In the genomic region with DNA sequence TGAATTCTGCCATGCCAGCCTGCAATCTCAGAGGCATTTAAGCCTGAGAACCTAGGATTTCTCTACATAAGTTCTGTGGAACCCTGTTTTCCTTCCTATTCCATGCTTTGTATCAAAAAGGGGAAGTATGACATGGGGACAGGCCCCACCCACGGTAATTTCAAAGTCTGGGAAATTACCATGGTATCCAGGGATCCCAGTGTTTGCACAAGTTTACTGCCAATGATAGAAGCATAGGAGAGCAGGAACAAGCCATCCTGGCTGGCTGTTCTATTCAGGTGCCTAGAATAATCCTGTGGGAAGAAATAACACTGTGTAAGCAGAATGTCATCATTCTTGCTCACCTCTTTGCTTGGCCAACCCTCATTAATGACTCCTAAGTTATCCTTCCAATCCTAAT, we compare ENCODE assay signal across 21 cellular contexts.
"Had no signal": no experiment of that assay in that cellular context is flagged by ENCODE, and none has a peak within 500 bp of the region (broad histone marks: within the 10 kb centered on the region; RNA-seq: fewer than 3 reads in every experiment).

No MANE protein-coding gene starts in this region.

- H3K4me3 Mint-ChIP-seq: activated CD4-positive, alpha-beta T cell treated with anti-CD3 and anti-CD28 coated beads, Interleukin-2, amount 10 ng/mL, durations not matched to agents 7 days and 5 days; activated CD8-positive, alpha-beta T cell treated with anti-CD3 and anti-CD28 coated beads for 36 hours; activated naive CD4-positive, alpha-beta T cell treated with anti-CD3 and anti-CD28 coated beads, Interleukin-2, amount 50 U/mL, for 24 hours; naive thymus-derived CD8-positive, alpha-beta T cell; neural progenitor cell had no signal

- H3K4me1 ChIP-seq: body of pancreas, foreskin keratinocyte, upper lobe of left lung had no signal

- H3K27me3 ChIP-seq: body of pancreas, cardiac muscle cell, neural progenitor cell, upper lobe of left lung had no signal

- H3K27ac Mint-ChIP-seq: activated CD4-positive, alpha-beta T cell treated with anti-CD3 and anti-CD28 coated beads, Interleukin-2, amount 10 ng/mL, durations not matched to agents 7 days and 5 days; activated CD8-positive, alpha-beta T cell treated with anti-CD3 and anti-CD28 coated beads for 36 hours; activated naive CD4-positive, alpha-beta T cell treated with anti-CD3 and anti-CD28 coated beads, Interleukin-2, amount 50 U/mL, for 24 hours; neural progenitor cell had no signal

- H3K36me3 ChIP-seq: cardiac muscle cell, neural progenitor cell, spleen, thoracic aorta, upper lobe of left lung had no signal

- H2AFZ ChIP-seq: neural progenitor cell had no signal

- H3K9ac ChIP-seq: neural progenitor cell had no signal

- H3K27ac ChIP-seq: body of pancreas, cardiac muscle cell, foreskin keratinocyte, neural progenitor cell, spleen, thoracic aorta, upper lobe of left lung, VCaP had no signal

- ATAC-seq: activated CD4-positive, CD25-positive, alpha-beta regulatory T cell treated with anti-CD3 and anti-CD28 coated beads, Interleukin-2, amount 50 U/mL, for 24 hours; activated CD8-positive, alpha-beta T cell treated with anti-CD3 and anti-CD28 coated beads for 36 hours; body of pancreas; foreskin keratinocyte; naive thymus-derived CD8-positive, alpha-beta T cell had no signal

- H3K4me2 ChIP-seq: neural progenitor cell had no signal

- H3K9me3 ChIP-seq: body of pancreas, spleen, thoracic aorta, upper lobe of left lung had no signal

- DNase-seq: activated CD4-positive, alpha-beta T cell treated with anti-CD3 and anti-CD28 coated beads, Interleukin-2, amount 10 ng/mL, durations not matched to agents 7 days and 5 days; activated CD8-positive, alpha-beta T cell treated with anti-CD3 and anti-CD28 coated beads for 36 hours; activated gamma-delta T cell treated with Interleukin-2 at 50 U/mL for 16 hours; anterior cingulate cortex; body of pancreas; dermis blood vessel endothelial cell; effector CD8-positive, alpha-beta T cell; foreskin keratinocyte; hippocampal formation; naive thymus-derived CD8-positive, alpha-beta T cell; posterior cingulate gyrus; spleen; stimulated activated CD4-positive, alpha-beta T cell treated with anti-CD3 and anti-CD28 coated beads, Interleukin-4, amount 100 ng/mL, for 1 hour; stimulated activated naive CD4-positive, alpha-beta T cell; upper lobe of left lung had no signal

- H3K4me3 ChIP-seq: body of pancreas, cardiac muscle cell, neural progenitor cell, spleen, thoracic aorta, upper lobe of left lung had no signal

- H3K9me3 Mint-ChIP-seq: activated CD8-positive, alpha-beta T cell treated with anti-CD3 and anti-CD28 coated beads for 36 hours; activated naive CD4-positive, alpha-beta T cell treated with anti-CD3 and anti-CD28 coated beads, Interleukin-2, amount 50 U/mL, for 24 hours; naive thymus-derived CD8-positive, alpha-beta T cell; neural progenitor cell had no signal

- H3K36me3 Mint-ChIP-seq: activated naive CD4-positive, alpha-beta T cell treated with anti-CD3 and anti-CD28 coated beads, Interleukin-2, amount 50 U/mL, for 24 hours; naive thymus-derived CD8-positive, alpha-beta T cell; neural progenitor cell had no signal
